ENCODE assay signal across 1 cellular context in genomic region chr11:76152086-76152658, GRCh38.
TF ChIP-seq lines count a peak whose summit lies in the region.

No MANE protein-coding gene starts in this region.

TF ChIP-seq in HEK293, 187 proteins besides CTCF, POLR2A, EP300 and RAD21 (continued from another document and continues in another):
- TF ChIP-seq ZNF398 (tag by site-specific recombination; IDR thresholded peaks at IDR 0.05) (no peak), OVOL3 (tag by site-specific recombination; IDR thresholded peaks at IDR 0.05) (no peak), ZNF792 (tag by site-specific recombination; IDR thresholded peaks at IDR 0.05) (no peak), ZNF2 (tag by site-specific recombination; IDR thresholded peaks at IDR 0.05) (peak; percentile 60; the same call in 1 of the 2 replicates), ZNF544 (tag by site-specific recombination; IDR thresholded peaks at IDR 0.05) (no peak), GFI1B (tag by site-specific recombination; IDR thresholded peaks at IDR 0.05) (no peak), YY2 (tag by site-specific recombination; IDR thresholded peaks at IDR 0.05) (peak; percentile 55; the same call in 1 of the 2 replicates), ZNF701 (tag by site-specific recombination; IDR thresholded peaks at IDR 0.05) (no peak), ZNF239 (tag by site-specific recombination; IDR thresholded peaks at IDR 0.05) (no peak), ZNF830 (tag by site-specific recombination; IDR thresholded peaks at IDR 0.05; ENCODE audit: low read depth) (no peak), ZNF391 (tag by site-specific recombination; IDR thresholded peaks at IDR 0.05; ENCODE audit: borderline replicate concordance, low read depth) (no peak), ZNF416 (tag by site-specific recombination; IDR thresholded peaks at IDR 0.05) (no peak), ZNF24 (tag by site-specific recombination; IDR thresholded peaks at IDR 0.05) (no peak), BCL6B (tag by site-specific recombination; IDR thresholded peaks at IDR 0.05) (no peak), ZNF133 (tag by site-specific recombination; IDR thresholded peaks at IDR 0.05) (no peak), REPIN1 (tag by site-specific recombination; IDR thresholded peaks at IDR 0.05; ENCODE audit: low read depth) (no peak), ZNF292 (tag by site-specific recombination; IDR thresholded peaks at IDR 0.05; ENCODE audit: borderline replicate concordance, low read depth) (no peak), ZBTB17 (tag by site-specific recombination; IDR thresholded peaks at IDR 0.05) (peak; percentile 41; the same call in 1 of the 2 replicates), OSR2 (tag by site-specific recombination; IDR thresholded peaks at IDR 0.05) (no peak), ZNF214 (tag by site-specific recombination; IDR thresholded peaks at IDR 0.05; ENCODE audit: borderline replicate concordance) (no peak), ZBTB20 (tag by site-specific recombination; IDR thresholded peaks at IDR 0.05) (no peak), ZNF274 (IDR thresholded peaks at IDR 0.05; ENCODE audit: low read length) (no peak), ZNF274 (tag by site-specific recombination; IDR thresholded peaks at IDR 0.05; ENCODE audit: borderline replicate concordance) (no peak), PBX3 (CRISPR knock-in tag; IDR thresholded peaks at IDR 0.05) (no peak), ZNF211 (tag by site-specific recombination; IDR thresholded peaks at IDR 0.05; ENCODE audit: low read depth) (no peak), ZFHX2 (tag by site-specific recombination; conservative IDR thresholded peaks at IDR 0.05) (no peak), ZNF529 (tag by site-specific recombination; IDR thresholded peaks at IDR 0.05; ENCODE audit: insufficient replicate concordance) (no peak), ZNF19 (tag by site-specific recombination; IDR thresholded peaks at IDR 0.05; ENCODE audit: low read depth) (no peak), IKZF3 (tag by site-specific recombination; IDR thresholded peaks at IDR 0.05) (no peak), ZNF404 (tag by site-specific recombination; IDR thresholded peaks at IDR 0.05) (no peak), ZNF664 (tag by site-specific recombination; IDR thresholded peaks at IDR 0.05) (no peak), ZNF132 (tag by site-specific recombination; IDR thresholded peaks at IDR 0.05; ENCODE audit: borderline replicate concordance) (no peak), ZNF621 (tag by site-specific recombination; IDR thresholded peaks at IDR 0.05) (no peak), ZNF10 (tag by site-specific recombination; IDR thresholded peaks at IDR 0.05) (no peak), ZNF692 (tag by site-specific recombination; IDR thresholded peaks at IDR 0.05) (peak; percentile 67), ZNF677 (tag by site-specific recombination; IDR thresholded peaks at IDR 0.05) (no peak), ZBTB8A (tag by site-specific recombination; IDR thresholded peaks at IDR 0.05) (peak; percentile 61; the same call in 1 of the 2 replicates), ZNF560 (tag by site-specific recombination; IDR thresholded peaks at IDR 0.05; ENCODE audit: borderline replicate concordance) (no peak), INSM2 (tag by site-specific recombination; IDR thresholded peaks at IDR 0.05) (no peak), SCRT1 (tag by site-specific recombination; IDR thresholded peaks at IDR 0.05; ENCODE audit: borderline replicate concordance) (no peak)
- TF ChIP-seq, protein P1, sequence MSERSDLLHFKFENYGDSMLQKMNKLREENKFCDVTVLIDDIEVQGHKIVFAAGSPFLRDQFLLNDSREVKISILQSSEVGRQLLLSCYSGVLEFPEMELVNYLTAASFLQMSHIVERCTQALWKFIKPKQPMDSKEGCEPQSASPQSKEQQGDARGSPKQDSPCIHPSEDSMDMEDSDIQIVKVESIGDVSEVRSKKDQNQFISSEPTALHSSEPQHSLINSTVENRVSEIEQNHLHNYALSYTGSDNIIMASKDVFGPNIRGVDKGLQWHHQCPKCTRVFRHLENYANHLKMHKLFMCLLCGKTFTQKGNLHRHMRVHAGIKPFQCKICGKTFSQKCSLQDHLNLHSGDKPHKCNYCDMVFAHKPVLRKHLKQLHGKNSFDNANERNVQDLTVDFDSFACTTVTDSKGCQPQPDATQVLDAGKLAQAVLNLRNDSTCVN (tag by site-specific recombination; optimal IDR thresholded peaks at IDR 0.05), result peak; percentile 15
- TF ChIP-seq, protein P2, sequence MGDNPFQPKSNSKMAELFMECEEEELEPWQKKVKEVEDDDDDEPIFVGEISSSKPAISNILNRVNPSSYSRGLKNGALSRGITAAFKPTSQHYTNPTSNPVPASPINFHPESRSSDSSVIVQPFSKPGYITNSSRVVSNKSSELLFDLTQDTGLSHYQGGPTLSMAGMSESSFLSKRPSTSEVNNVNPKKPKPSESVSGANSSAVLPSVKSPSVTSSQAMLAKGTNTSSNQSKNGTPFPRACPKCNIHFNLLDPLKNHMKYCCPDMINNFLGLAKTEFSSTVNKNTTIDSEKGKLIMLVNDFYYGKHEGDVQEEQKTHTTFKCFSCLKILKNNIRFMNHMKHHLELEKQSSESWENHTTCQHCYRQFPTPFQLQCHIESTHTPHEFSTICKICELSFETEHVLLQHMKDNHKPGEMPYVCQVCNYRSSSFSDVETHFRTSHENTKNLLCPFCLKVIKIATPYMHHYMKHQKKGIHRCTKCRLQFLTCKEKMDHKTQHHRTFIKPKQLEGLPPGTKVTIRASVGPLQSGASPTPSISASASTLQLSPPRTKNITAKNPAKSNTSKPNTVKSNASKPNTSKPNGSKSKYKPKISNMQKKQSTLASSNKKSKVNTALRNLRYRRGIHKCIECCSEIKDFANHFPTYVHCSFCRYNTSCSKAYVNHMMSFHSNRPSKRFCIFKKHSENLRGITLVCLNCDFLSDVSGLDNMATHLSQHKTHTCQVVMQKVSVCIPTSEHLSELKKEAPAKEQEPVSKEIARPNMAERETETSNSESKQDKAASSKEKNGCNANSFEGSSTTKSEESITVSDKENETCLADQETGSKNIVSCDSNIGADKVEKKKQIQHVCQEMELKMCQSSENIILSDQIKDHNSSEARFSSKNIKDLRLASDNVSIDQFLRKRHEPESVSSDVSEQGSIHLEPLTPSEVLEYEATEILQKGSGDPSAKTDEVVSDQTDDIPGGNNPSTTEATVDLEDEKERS (tag by site-specific recombination; IDR thresholded peaks at IDR 0.05), result no peak
- TF ChIP-seq, protein P3, sequence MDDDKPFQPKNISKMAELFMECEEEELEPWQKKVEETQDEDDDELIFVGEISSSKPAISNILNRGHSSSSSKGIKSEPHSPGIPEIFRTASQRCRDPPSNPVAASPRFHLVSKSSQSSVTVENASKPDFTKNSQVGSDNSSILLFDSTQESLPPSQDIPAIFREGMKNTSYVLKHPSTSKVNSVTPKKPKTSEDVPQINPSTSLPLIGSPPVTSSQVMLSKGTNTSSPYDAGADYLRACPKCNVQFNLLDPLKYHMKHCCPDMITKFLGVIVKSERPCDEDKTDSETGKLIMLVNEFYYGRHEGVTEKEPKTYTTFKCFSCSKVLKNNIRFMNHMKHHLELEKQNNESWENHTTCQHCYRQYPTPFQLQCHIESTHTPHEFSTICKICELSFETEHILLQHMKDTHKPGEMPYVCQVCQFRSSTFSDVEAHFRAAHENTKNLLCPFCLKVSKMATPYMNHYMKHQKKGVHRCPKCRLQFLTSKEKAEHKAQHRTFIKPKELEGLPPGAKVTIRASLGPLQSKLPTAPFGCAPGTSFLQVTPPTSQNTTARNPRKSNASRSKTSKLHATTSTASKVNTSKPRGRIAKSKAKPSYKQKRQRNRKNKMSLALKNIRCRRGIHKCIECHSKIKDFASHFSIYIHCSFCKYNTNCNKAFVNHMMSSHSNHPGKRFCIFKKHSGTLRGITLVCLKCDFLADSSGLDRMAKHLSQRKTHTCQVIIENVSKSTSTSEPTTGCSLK (tag by site-specific recombination; IDR thresholded peaks at IDR 0.05), result no peak
- TF ChIP-seq, protein P4, sequence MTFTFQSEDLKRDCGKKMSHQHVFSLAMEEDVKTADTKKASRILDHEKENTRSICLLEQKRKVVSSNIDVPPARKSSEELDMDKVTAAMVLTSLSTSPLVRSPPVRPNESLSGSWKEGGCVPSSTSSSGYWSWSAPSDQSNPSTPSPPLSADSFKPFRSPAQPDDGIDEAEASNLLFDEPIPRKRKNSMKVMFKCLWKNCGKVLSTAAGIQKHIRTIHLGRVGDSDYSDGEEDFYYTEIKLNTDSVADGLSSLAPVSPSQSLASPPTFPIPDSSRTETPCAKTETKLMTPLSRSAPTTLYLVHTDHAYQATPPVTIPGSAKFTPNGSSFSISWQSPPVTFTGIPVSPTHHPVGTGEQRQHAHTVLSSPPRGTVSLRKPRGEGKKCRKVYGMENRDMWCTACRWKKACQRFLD (tag by site-specific recombination; IDR thresholded peaks at IDR 0.05), result no peak
- TF ChIP-seq, protein P5, sequence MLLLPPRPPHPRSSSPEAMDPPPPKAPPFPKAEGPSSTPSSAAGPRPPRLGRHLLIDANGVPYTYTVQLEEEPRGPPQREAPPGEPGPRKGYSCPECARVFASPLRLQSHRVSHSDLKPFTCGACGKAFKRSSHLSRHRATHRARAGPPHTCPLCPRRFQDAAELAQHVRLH (tag by site-specific recombination; IDR thresholded peaks at IDR 0.05), result 0 out of 2 replicates have a peak, but pooled peaks have one; percentile 35
- TF ChIP-seq, protein P6, sequence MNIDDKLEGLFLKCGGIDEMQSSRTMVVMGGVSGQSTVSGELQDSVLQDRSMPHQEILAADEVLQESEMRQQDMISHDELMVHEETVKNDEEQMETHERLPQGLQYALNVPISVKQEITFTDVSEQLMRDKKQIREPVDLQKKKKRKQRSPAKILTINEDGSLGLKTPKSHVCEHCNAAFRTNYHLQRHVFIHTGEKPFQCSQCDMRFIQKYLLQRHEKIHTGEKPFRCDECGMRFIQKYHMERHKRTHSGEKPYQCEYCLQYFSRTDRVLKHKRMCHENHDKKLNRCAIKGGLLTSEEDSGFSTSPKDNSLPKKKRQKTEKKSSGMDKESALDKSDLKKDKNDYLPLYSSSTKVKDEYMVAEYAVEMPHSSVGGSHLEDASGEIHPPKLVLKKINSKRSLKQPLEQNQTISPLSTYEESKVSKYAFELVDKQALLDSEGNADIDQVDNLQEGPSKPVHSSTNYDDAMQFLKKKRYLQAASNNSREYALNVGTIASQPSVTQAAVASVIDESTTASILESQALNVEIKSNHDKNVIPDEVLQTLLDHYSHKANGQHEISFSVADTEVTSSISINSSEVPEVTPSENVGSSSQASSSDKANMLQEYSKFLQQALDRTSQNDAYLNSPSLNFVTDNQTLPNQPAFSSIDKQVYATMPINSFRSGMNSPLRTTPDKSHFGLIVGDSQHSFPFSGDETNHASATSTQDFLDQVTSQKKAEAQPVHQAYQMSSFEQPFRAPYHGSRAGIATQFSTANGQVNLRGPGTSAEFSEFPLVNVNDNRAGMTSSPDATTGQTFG (tag by site-specific recombination; IDR thresholded peaks at IDR 0.05; ENCODE audit: borderline replicate concordance), result no peak
